In genomic region chr1:36088265-36088576, GRCh38 we compare ENCODE assay signal across 8 cellular contexts. TPM values are rescaled to one million over a fixed set of nuclear protein-coding genes. Genes with fewer than 3 reads are reported as not detected.
DNase-seq lines count a peak whose midpoint lies in the region; ATAC-seq and TF ChIP-seq lines count a peak whose summit lies in the region.

No MANE protein-coding gene starts in this region.

- no peak for ATAC-seq in natural killer cell treated with Interleukin-12 subunit alpha and Interleukin-12 subunit beta and Interleukin-15 and Interleukin-18, amount 100 ng/mL, for 72 hours
- ATAC-seq in GM18520 (IDR thresholded peaks at IDR 0.05; ENCODE audit: unreplicated experiment) (no peak), mucosa of descending colon (no peak)

- H3K27me3 ChIP-seq in CD4-positive, alpha-beta memory T cell (ENCODE audit: insufficient read depth, low read length), result no peaks in the 10 kb centered on the region
- H3K27me3 ChIP-seq in HUES64 (ENCODE audit: insufficient read depth, low read length), result no peaks in the 10 kb centered on the region; the same call in 1 of the 2 replicates

- H3K27ac ChIP-seq in CD4-positive, alpha-beta memory T cell (ENCODE audit: low read depth, low read length), result peak overlapping the region; percentile 92
- 0 out of 2 replicates have a peak overlapping the region, but pooled peaks have one; percentile 25 for H3K27ac ChIP-seq in HUES64 (ENCODE audit: low read depth, low read length)
- peak overlapping the region; percentile 92 for H3K27ac ChIP-seq in cingulate gyrus (ENCODE audit: low read depth, low read length)

- peaks cover 10 to 36% (median 15%) of the 10 kb centered on the region in 4 donors for H3K4me1 Mint-ChIP-seq in CD4-positive, alpha-beta memory T cell
- peaks cover 12 to 16% of the 10 kb centered on the region in 2 donors for H3K4me1 Mint-ChIP-seq in natural killer cell treated with Interleukin-12 subunit alpha and Interleukin-12 subunit beta and Interleukin-15 and Interleukin-18, amount 100 ng/mL, for 72 hours (ENCODE audit: low read depth in 2 of 2)
- peaks cover 8% of the 10 kb centered on the region for H3K4me1 Mint-ChIP-seq in glutamatergic neuron (ENCODE audit: low read depth, unreplicated experiment)
- H3K4me1 Mint-ChIP-seq in endothelial cell (ENCODE audit: unreplicated experiment), result peaks cover 10% of the 10 kb centered on the region

- TF ChIP-seq CTCF in glutamatergic neuron (IDR thresholded peaks at IDR 0.05; ENCODE audit: partially characterized antibody, unreplicated experiment) (no peak), endothelial cell (IDR thresholded peaks at IDR 0.05; ENCODE audit: unreplicated experiment) (no peak), mucosa of descending colon (IDR thresholded peaks at IDR 0.05) (no peak)

- 40% methylated on average over 8 of the region's 8 CpGs for WGBS in HUES64

- H3K27ac Mint-ChIP-seq in CD4-positive, alpha-beta memory T cell, result peak overlapping the region in 2 of 7 donors; percentile 88 to 96
- peak overlapping the region; percentile 85 to 90 for H3K27ac Mint-ChIP-seq in natural killer cell treated with Interleukin-12 subunit alpha and Interleukin-12 subunit beta and Interleukin-15 and Interleukin-18, amount 100 ng/mL, for 72 hours
- H3K27ac Mint-ChIP-seq in glutamatergic neuron (ENCODE audit: unreplicated experiment), result no peak overlapping the region
- H3K27ac Mint-ChIP-seq in endothelial cell (ENCODE audit: unreplicated experiment), result no peak overlapping the region

- CTCF ChIA-PET in CD4-positive, alpha-beta memory T cell (lab: Charles Lee; ENCODE audit: partially characterized antibody), result no interaction called here

- peaks cover 20% of the 10 kb centered on the region for H3K36me3 ChIP-seq in CD4-positive, alpha-beta memory T cell (ENCODE audit: insufficient read depth, low read length)
- peaks cover 29% of the 10 kb centered on the region for H3K36me3 ChIP-seq in HUES64 (ENCODE audit: insufficient read depth, low read length)
- no peaks in the 10 kb centered on the region for H3K36me3 ChIP-seq in mucosa of descending colon (ENCODE audit: low read depth)

- peak overlapping the region; percentile 36 to 98 (median 92) for H3K4me3 Mint-ChIP-seq in CD4-positive, alpha-beta memory T cell
- H3K4me3 Mint-ChIP-seq in natural killer cell treated with Interleukin-12 subunit alpha and Interleukin-12 subunit beta and Interleukin-15 and Interleukin-18, amount 100 ng/mL, for 72 hours, result no peak overlapping the region
- H3K4me3 Mint-ChIP-seq in glutamatergic neuron (ENCODE audit: unreplicated experiment), result no peak overlapping the region
- no peak overlapping the region for H3K4me3 Mint-ChIP-seq in endothelial cell (ENCODE audit: unreplicated experiment)

- H3K4me1 ChIP-seq in CD4-positive, alpha-beta memory T cell (ENCODE audit: insufficient read depth, low read length), result peaks cover 18% of the 10 kb centered on the region
- H3K4me1 ChIP-seq in HUES64 (ENCODE audit: insufficient read depth, low read length), result peaks cover 6% of the 10 kb centered on the region; the same call in 1 of the 2 replicates
- peaks cover 10% of the 10 kb centered on the region for H3K4me1 ChIP-seq in mucosa of descending colon (ENCODE audit: low read depth)

- intact Hi-C loops in CD4-positive, alpha-beta memory T cell (cut with micrococcal nuclease), result loop anchor here (1.0 to 5.0 kb wide), 6 partner anchors 61 to 377 kb away; partner anchors contain the start of genes AGO3, MRPS15, STK40 and THRAP3
- intact Hi-C loops in mucosa of descending colon (cut with DNase I, micrococcal nuclease), result no loop called here

- H3K4me3 ChIP-seq in CD4-positive, alpha-beta memory T cell (ENCODE audit: low read length in 2 of 2), result peak overlapping the region; percentile 29 to 87
- H3K4me3 ChIP-seq in HUES64 (ENCODE audit: low read length) (peak overlapping the region; percentile 99), mucosa of descending colon (no peak overlapping the region)

- peak overlapping the region; percentile 62 for H3K9ac ChIP-seq in HUES64 (ENCODE audit: low read depth, low read length)

- DNase-seq in CD4-positive, alpha-beta memory T cell, result no peak
- no peak for DNase-seq in natural killer cell treated with Interleukin-12 subunit alpha and Interleukin-12 subunit beta and Interleukin-15 and Interleukin-18, amount 100 ng/mL, for 72 hours (ENCODE audit: low spot score)
- DNase-seq in glutamatergic neuron (no peak), endothelial cell (ENCODE audit: low spot score) (no peak), mucosa of descending colon (no peak)

- H3K9me3 Mint-ChIP-seq in CD4-positive, alpha-beta memory T cell, result no peaks in the 10 kb centered on the region
- no peaks in the 10 kb centered on the region for H3K9me3 Mint-ChIP-seq in natural killer cell treated with Interleukin-12 subunit alpha and Interleukin-12 subunit beta and Interleukin-15 and Interleukin-18, amount 100 ng/mL, for 72 hours
- H3K9me3 Mint-ChIP-seq in glutamatergic neuron (ENCODE audit: unreplicated experiment) (peaks cover 4% of the 10 kb centered on the region), endothelial cell (ENCODE audit: unreplicated experiment) (no peaks in the 10 kb centered on the region)

- POLR2A ChIA-PET in CD4-positive, alpha-beta memory T cell (lab: Charles Lee; ENCODE audit: partially characterized antibody), result interaction anchor here (1.1 kb wide), 1 partner anchor 158 kb away, joined by 10 read pairs; the partner anchor contains the start of gene AGO3

- no peaks in the 10 kb centered on the region for H3K9me3 ChIP-seq in CD4-positive, alpha-beta memory T cell (ENCODE audit: control insufficient read depth in 1 of 2, low read length in 2 of 2)
- H3K9me3 ChIP-seq in HUES64 (ENCODE audit: insufficient read depth, low read depth, low read length) (no peaks in the 10 kb centered on the region), mucosa of descending colon (no peaks in the 10 kb centered on the region)

- H3K36me3 Mint-ChIP-seq in CD4-positive, alpha-beta memory T cell, result peaks cover 11 to 21% of the 10 kb centered on the region in 2 donors
- peaks cover 9% of the 10 kb centered on the region for H3K36me3 Mint-ChIP-seq in natural killer cell treated with Interleukin-12 subunit alpha and Interleukin-12 subunit beta and Interleukin-15 and Interleukin-18, amount 100 ng/mL, for 72 hours
- no peaks in the 10 kb centered on the region for H3K36me3 Mint-ChIP-seq in glutamatergic neuron (ENCODE audit: unreplicated experiment)
- peaks cover 10% of the 10 kb centered on the region for H3K36me3 Mint-ChIP-seq in endothelial cell (ENCODE audit: low read depth, unreplicated experiment)

- peaks cover 6 to 14% of the 10 kb centered on the region in 2 donors for H3K27me3 Mint-ChIP-seq in CD4-positive, alpha-beta memory T cell
- H3K27me3 Mint-ChIP-seq in natural killer cell treated with Interleukin-12 subunit alpha and Interleukin-12 subunit beta and Interleukin-15 and Interleukin-18, amount 100 ng/mL, for 72 hours, result no peaks in the 10 kb centered on the region
- H3K27me3 Mint-ChIP-seq in glutamatergic neuron (ENCODE audit: unreplicated experiment), result peaks cover 13% of the 10 kb centered on the region
- H3K27me3 Mint-ChIP-seq in endothelial cell (ENCODE audit: unreplicated experiment), result peaks cover 20% of the 10 kb centered on the region

RNA-seq across cellular contexts. Expression of gene ADPRS, which starts 0.5 kb away (rescaled TPM):
- 10 to 100 TPM; 26.7 to 28.6 TPM for total RNA-seq in CD4-positive, alpha-beta memory T cell
- 10 to 100 TPM; 25.7 to 31.5 TPM for polyA plus RNA-seq in CD4-positive, alpha-beta memory T cell
- polyA plus RNA-seq in HUES64 (2013, experiment 1 of 2), result 19.9 TPM
- 18.6 TPM for polyA plus RNA-seq in HUES64 (2013, experiment 2 of 2)
- total RNA-seq in natural killer cell treated with Interleukin-12 subunit alpha and Interleukin-12 subunit beta and Interleukin-15 and Interleukin-18, amount 100 ng/mL, for 72 hours, result 10 to 100 TPM; 43.5 to 47.9 TPM
- total RNA-seq in glutamatergic neuron (ENCODE audit: unreplicated experiment) (16.8 TPM), endothelial cell (ENCODE audit: unreplicated experiment) (24.2 TPM), mucosa of descending colon (10 to 100 TPM; 17.8 to 24.5 (median 18.0) TPM)

RNA-seq across cellular contexts. Expression of gene TEKT2, which starts 4.3 kb away (rescaled TPM):
- total RNA-seq in CD4-positive, alpha-beta memory T cell, result not detected
- not detected for polyA plus RNA-seq in CD4-positive, alpha-beta memory T cell
- 1.2 TPM for polyA plus RNA-seq in HUES64 (2013, experiment 1 of 2)
- 1.6 TPM for polyA plus RNA-seq in HUES64 (2013, experiment 2 of 2)
- not detected for total RNA-seq in natural killer cell treated with Interleukin-12 subunit alpha and Interleukin-12 subunit beta and Interleukin-15 and Interleukin-18, amount 100 ng/mL, for 72 hours
- total RNA-seq in glutamatergic neuron (ENCODE audit: unreplicated experiment), result 1.6 TPM
- total RNA-seq in endothelial cell (ENCODE audit: unreplicated experiment), result 0.80 TPM
- under 1 TPM in 2 of 3 donors, not detected in 1; 0.19 to 0.32 TPM for total RNA-seq in mucosa of descending colon

RNA-seq across cellular contexts. Expression of gene COL8A2, which starts 36.8 kb away (rescaled TPM):
- total RNA-seq in CD4-positive, alpha-beta memory T cell, result under 1 TPM; 0.25 to 0.26 TPM
- polyA plus RNA-seq in CD4-positive, alpha-beta memory T cell, result not detected
- polyA plus RNA-seq in HUES64 (2013, experiment 1 of 2), result 0.60 TPM
- 1.2 TPM for polyA plus RNA-seq in HUES64 (2013, experiment 2 of 2)
- total RNA-seq in natural killer cell treated with Interleukin-12 subunit alpha and Interleukin-12 subunit beta and Interleukin-15 and Interleukin-18, amount 100 ng/mL, for 72 hours, result under 1 TPM in 1 of 2 donors, not detected in 1; 0.08 TPM
- total RNA-seq in glutamatergic neuron (ENCODE audit: unreplicated experiment), result not detected
- 0.13 TPM for total RNA-seq in endothelial cell (ENCODE audit: unreplicated experiment)
- total RNA-seq in mucosa of descending colon, result 1 to 10 TPM in 2 of 3 donors, under 1 TPM in 1; 0.58 to 4.5 (median 1.5) TPM

Comparison
In these comparisons a context has a peak if more than half of its experiments do, and no peak if none do; other contexts are left out.
1. H3K27ac ChIP-seq: peak in every context shown above with its lines; median percentile 92 in CD4-positive, alpha-beta memory T cell; 92 in cingulate gyrus; 25 in HUES64.
2. H3K27ac Mint-ChIP-seq: peak in natural killer cell treated with Interleukin-12 subunit alpha and Interleukin-12 subunit beta and Interleukin-15 and Interleukin-18, amount 100 ng/mL, for 72 hours (2 of 2); none in glutamatergic neuron (single experiment) and endothelial cell (single experiment).
3. H3K4me3 Mint-ChIP-seq: peak in CD4-positive, alpha-beta memory T cell (8 of 8); none in natural killer cell treated with Interleukin-12 subunit alpha and Interleukin-12 subunit beta and Interleukin-15 and Interleukin-18, amount 100 ng/mL, for 72 hours (single experiment), glutamatergic neuron (single experiment) and endothelial cell (single experiment).